Comparison of ENCODE assay signal across 8 cellular contexts in genomic region chr5:108381034-108381954, GRCh38. TPM values are rescaled to one million over a fixed set of nuclear protein-coding genes. Genes with fewer than 3 reads are reported as not detected.
DNase-seq lines count a peak whose midpoint lies in the region; ATAC-seq and TF ChIP-seq lines count a peak whose summit lies in the region.

No MANE protein-coding gene starts in this region.

- H3K4me3 Mint-ChIP-seq in neural crest cell = peak overlapping the region; percentile 82

- no peaks in the 10 kb centered on the region for H3K9me2 ChIP-seq in PC-3 (replicated peaks; ENCODE audit: low read length)

- peaks cover 14% of the 10 kb centered on the region for H3K36me3 Mint-ChIP-seq in neural crest cell (ENCODE audit: low read depth)

- peak overlapping the region; percentile 91 for H3K27ac Mint-ChIP-seq in neural crest cell (ENCODE audit: unreplicated experiment)

- CTCF ChIA-PET in PC-3 (lab: Charles Lee) = no interaction called here

- no peak for TF ChIP-seq POLR2A in stomach (IDR thresholded peaks at IDR 0.05)

- no peaks in the 10 kb centered on the region for H3K27me3 Mint-ChIP-seq in neural crest cell (ENCODE audit: low read depth)

- peak overlapping the region; percentile 81 for H3K4me3 ChIP-seq in PC-3 (ENCODE audit: low read length)
- peak overlapping the region; percentile 65 to 91 (median 87) for H3K4me3 ChIP-seq in stomach

- H3K9me3 ChIP-seq in PC-3 (ENCODE audit: low read length) (no peaks in the 10 kb centered on the region), stomach (peaks cover 0 to under 1% (median 0%) of the 10 kb centered on the region in 4 donors)

- H3K4me1 Mint-ChIP-seq in neural crest cell = peaks cover 39% of the 10 kb centered on the region

- POLR2A ChIA-PET in PC-3 (lab: Charles Lee; ENCODE audit: unreplicated experiment) = interaction anchor here (0.7 to 0.8 kb wide), 2 partner anchors 35 to 38 kb away, joined by 3 to 5 read pairs; no protein-coding TSS in a partner anchor

- DNase-seq in C1 segment of cervical spinal cord (lab: John Stamatoyannopoulos, UW) = peak in 12 of 14 donors; percentile 30 to 83 (median 72)
- peak; percentile 64 for DNase-seq in PC-3
- peak; percentile 73 for DNase-seq in activated T-helper 9 cell treated with anti-CD3 and anti-CD28 coated beads, Interleukin-2, amount 50 U/mL, for 16 hours (ENCODE audit: low read depth)
- DNase-seq in fibroblast of the conjunctiva (ENCODE audit: low read depth) = peak; percentile 30
- peak; percentile 36 for DNase-seq in neural crest cell (ENCODE audit: low read depth, low spot score)
- peak; percentile 84 for DNase-seq in stomach

- intact Hi-C loops in PC-3 (cut with micrococcal nuclease) (loop anchor here (10.0 kb wide), 1 partner anchor 1034 kb away; no protein-coding TSS in a partner anchor), stomach (cut with DNase I; ENCODE audit: low total_unique reads) (no loop called here)

- H3K4me1 ChIP-seq in PC-3 (ENCODE audit: insufficient read depth, low read length) = peaks cover 35% of the 10 kb centered on the region
- H3K4me1 ChIP-seq in stomach = peaks cover 12 to 33% (median 25%) of the 10 kb centered on the region in 4 donors

- peak overlapping the region; percentile 83 for H3K4me2 ChIP-seq in PC-3 (ENCODE audit: low read length)

- 0 to 1% (median 0%) methylated on average over 15 to 109 of the region's 112 CpGs for WGBS in stomach, 5 donors

- BruUV-seq in PC-3 (replicated peaks; lab: Mats Ljungman, UMichigan) = no TSS peak

- H3F3A ChIP-seq in PC-3 (ENCODE audit: low read length, unreplicated experiment) = no peaks in the 10 kb centered on the region

- H3K36me3 ChIP-seq in PC-3 (ENCODE audit: low read depth, low read length) (no peaks in the 10 kb centered on the region), stomach (no peaks in the 10 kb centered on the region)

- TF ChIP-seq EP300 in stomach (IDR thresholded peaks at IDR 0.05) = no peak

- peak; percentile 52 for ATAC-seq in GM19023 (IDR thresholded peaks at IDR 0.05; ENCODE audit: unreplicated experiment)
- ATAC-seq in HG03196 (IDR thresholded peaks at IDR 0.05; ENCODE audit: unreplicated experiment) = peak; percentile 39
- peak; percentile 58 for ATAC-seq in PC-3

- H3K79me2 ChIP-seq in PC-3 (ENCODE audit: low read length) = peaks cover 41% of the 10 kb centered on the region

- H3K27me3 ChIP-seq in PC-3 (ENCODE audit: low read length) (no peaks in the 10 kb centered on the region), stomach (no peaks in the 10 kb centered on the region)

- H2AFZ ChIP-seq in PC-3 (ENCODE audit: low read length) = peak overlapping the region; percentile 74

- peak overlapping the region; percentile 90 for H3K9ac ChIP-seq in PC-3 (ENCODE audit: low read length)

- no peaks in the 10 kb centered on the region for H3K9me3 Mint-ChIP-seq in neural crest cell

- TF ChIP-seq CTCF in PC-3 (conservative IDR thresholded peaks at IDR 0.05; ENCODE audit: low read depth, low read length) (no peak), neural crest cell (conservative IDR thresholded peaks at IDR 0.05) (no peak), stomach (IDR thresholded peaks at IDR 0.05) (no peak)

- peak overlapping the region; percentile 86 for H3K27ac ChIP-seq in PC-3 (ENCODE audit: low read length)
- H3K27ac ChIP-seq in stomach = peak overlapping the region; percentile 97 to 100 (median 99)

- H4K20me1 ChIP-seq in PC-3 (ENCODE audit: low read length) = no peaks in the 10 kb centered on the region

RNA-seq across cellular contexts. Expression of gene FBXL17, which starts 0.6 kb away (rescaled TPM):
- 8.8 and 10.6 TPM in 2 replicates for total RNA-seq in PC-3 (2014; rRNA removed)
- total RNA-seq in neural crest cell = 13.5 and 17.8 TPM in 2 replicates
- total RNA-seq in stomach = 10 to 100 TPM in 4 of 5 donors, 1 to 10 TPM in 1; 9.4 to 28.0 (median 23.8) TPM
- polyA plus RNA-seq in stomach = 10 to 100 TPM in 1 of 3 donors, 1 to 10 TPM in 2; 3.8 to 10.7 (median 6.1) TPM

Comparison
In these comparisons a context has a peak if more than half of its experiments do, and no peak if none do; other contexts are left out.
1. Peak in every context shown above with its lines: DNase-seq, ATAC-seq, H3K4me3 ChIP-seq and H3K27ac ChIP-seq.
2. DNase-seq: peak in every context shown above with its lines; median percentile 84 in stomach; 73 in activated T-helper 9 cell treated with anti-CD3 and anti-CD28 coated beads, Interleukin-2, amount 50 U/mL, for 16 hours; 72 in C1 segment of cervical spinal cord; 64 in PC-3; 36 in neural crest cell; 30 in fibroblast of the conjunctiva.